Comparison of ENCODE assay signal across 1 cellular context in the genomic region with DNA sequence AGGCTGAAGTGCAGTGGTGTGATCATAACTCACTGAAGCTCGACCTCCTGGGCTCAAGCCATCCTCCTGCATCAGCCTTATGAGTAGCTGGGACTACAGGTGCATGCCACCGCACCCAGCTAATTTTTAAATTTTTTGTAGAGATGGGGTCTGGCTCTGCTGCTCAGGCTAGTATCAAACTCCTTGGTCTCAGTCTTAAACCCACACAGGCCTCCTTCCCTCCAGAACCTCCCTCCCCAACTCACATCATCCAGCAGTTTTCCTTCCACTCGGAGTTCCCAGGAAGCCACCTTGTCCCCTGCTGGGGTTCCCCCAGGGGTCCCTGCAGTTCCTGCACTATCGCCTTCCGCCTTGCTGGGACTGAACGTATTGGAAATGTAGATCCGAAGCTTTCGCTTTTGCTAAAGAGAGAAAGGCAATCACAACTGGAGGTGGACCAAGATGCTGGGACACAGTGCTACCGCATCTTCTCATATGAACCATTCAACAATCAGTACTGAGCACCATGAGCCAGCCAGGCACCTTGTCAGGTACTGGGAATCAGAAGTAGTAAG.
TF ChIP-seq lines count a peak whose summit lies in the region.

No MANE protein-coding gene starts in this region.

TF ChIP-seq in neural cell, 6 proteins besides CTCF, POLR2A, EP300 and RAD21 (continued from another document):
- TF ChIP-seq, protein P1, sequence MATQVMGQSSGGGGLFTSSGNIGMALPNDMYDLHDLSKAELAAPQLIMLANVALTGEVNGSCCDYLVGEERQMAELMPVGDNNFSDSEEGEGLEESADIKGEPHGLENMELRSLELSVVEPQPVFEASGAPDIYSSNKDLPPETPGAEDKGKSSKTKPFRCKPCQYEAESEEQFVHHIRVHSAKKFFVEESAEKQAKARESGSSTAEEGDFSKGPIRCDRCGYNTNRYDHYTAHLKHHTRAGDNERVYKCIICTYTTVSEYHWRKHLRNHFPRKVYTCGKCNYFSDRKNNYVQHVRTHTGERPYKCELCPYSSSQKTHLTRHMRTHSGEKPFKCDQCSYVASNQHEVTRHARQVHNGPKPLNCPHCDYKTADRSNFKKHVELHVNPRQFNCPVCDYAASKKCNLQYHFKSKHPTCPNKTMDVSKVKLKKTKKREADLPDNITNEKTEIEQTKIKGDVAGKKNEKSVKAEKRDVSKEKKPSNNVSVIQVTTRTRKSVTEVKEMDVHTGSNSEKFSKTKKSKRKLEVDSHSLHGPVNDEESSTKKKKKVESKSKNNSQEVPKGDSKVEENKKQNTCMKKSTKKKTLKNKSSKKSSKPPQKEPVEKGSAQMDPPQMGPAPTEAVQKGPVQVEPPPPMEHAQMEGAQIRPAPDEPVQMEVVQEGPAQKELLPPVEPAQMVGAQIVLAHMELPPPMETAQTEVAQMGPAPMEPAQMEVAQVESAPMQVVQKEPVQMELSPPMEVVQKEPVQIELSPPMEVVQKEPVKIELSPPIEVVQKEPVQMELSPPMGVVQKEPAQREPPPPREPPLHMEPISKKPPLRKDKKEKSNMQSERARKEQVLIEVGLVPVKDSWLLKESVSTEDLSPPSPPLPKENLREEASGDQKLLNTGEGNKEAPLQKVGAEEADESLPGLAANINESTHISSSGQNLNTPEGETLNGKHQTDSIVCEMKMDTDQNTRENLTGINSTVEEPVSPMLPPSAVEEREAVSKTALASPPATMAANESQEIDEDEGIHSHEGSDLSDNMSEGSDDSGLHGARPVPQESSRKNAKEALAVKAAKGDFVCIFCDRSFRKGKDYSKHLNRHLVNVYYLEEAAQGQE (IDR thresholded peaks at IDR 0.05; ENCODE audit: borderline replicate concordance): no peak
